Comparison of ENCODE assay signal across 8 cellular contexts in the genomic region with DNA sequence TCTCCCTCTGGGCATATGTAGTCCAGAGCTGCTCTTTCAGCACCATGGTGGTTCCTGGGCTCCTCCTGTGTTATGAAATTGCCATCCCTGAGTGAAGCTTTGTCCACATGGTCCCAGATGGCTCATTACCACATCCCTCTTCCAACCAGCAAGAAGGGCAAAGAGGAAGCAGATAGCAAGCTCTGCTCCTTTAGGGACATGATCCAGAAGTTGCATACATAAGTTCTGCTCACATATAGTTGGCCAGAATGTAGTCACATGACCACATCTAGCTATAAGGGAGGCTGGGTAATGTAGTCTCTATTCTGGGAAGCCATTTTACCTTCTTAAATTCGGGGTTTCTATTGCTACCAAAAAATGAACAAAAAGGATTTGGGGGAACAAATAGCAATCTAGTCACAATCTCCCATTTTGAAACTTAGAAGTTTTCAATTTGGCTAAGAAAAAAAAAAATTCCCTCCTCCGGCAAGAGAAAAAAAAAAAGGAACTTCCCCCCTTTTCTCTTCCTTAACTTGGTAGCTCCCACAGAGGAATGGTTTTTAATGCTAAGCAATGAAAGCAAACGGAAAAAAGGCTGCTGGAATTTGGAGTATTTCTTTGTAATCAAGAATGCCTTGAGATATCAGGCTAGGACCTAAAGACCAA.
DNase-seq lines count a peak whose midpoint lies in the region; ATAC-seq and TF ChIP-seq lines count a peak whose summit lies in the region.

No MANE protein-coding gene starts in this region.

- ATAC-seq in thoracic aorta (ENCODE audit: insufficient number of reproducible peaks, low FRiP score, low read depth) (no peak), HG02588 (IDR thresholded peaks at IDR 0.05; ENCODE audit: unreplicated experiment) (no peak), HG03095 (IDR thresholded peaks at IDR 0.05; ENCODE audit: unreplicated experiment) (no peak)

- no peak for TF ChIP-seq CTCF in thoracic aorta (IDR thresholded peaks at IDR 0.05)

- no peaks in the 10 kb centered on the region for H3K9me3 ChIP-seq in thoracic aorta

- DNase-seq in GM04503 (ENCODE audit: low read depth): peak; percentile 45
- DNase-seq in MV-4-11 (lab: John Stamatoyannopoulos, UW): peak; percentile 96
- DNase-seq in amniotic epithelial cell (ENCODE audit: low read depth): peak; percentile 94
- DNase-seq in iris pigment epithelial cell (ENCODE audit: low read depth): peak; percentile 88
- no peak for DNase-seq in thoracic aorta (ENCODE audit: low spot score)
- DNase-seq in mesenteric fat pad (ENCODE audit: low spot score): no peak

- H3K27me3 ChIP-seq in thoracic aorta (replicated peaks; ENCODE audit: insufficient read depth): no peaks in the 10 kb centered on the region

- peak overlapping the region; percentile 5 for H3K4me3 ChIP-seq in thoracic aorta

- no peak overlapping the region for H3K27ac ChIP-seq in thoracic aorta

- no peaks in the 10 kb centered on the region for H3K4me1 ChIP-seq in thoracic aorta (ENCODE audit: control insufficient read depth in 1 of 2, low read depth in 2 of 2)

- no peaks in the 10 kb centered on the region for H3K36me3 ChIP-seq in thoracic aorta

Comparison
In these comparisons a context has a peak if more than half of its experiments do, and no peak if none do; other contexts are left out.
1. DNase-seq: peak in GM04503 (single experiment), MV-4-11 (single experiment), amniotic epithelial cell (single experiment) and iris pigment epithelial cell (single experiment); none in thoracic aorta (single experiment) and mesenteric fat pad (single experiment).